In genomic region chr16:89922477-89922883, GRCh38 we compare ENCODE assay signal across 8 cellular contexts. TPM values are rescaled to one million over a fixed set of nuclear protein-coding genes. Genes with fewer than 3 reads are reported as not detected.
A peak's percentile ranks its signal among the peaks of the same experiment; 100 is the strongest.
DNase-seq lines count a peak whose midpoint lies in the region; ATAC-seq and TF ChIP-seq lines count a peak whose summit lies in the region.

No MANE protein-coding gene starts in this region.

- peak overlapping the region; percentile 77 to 96 (median 85) for H3K27ac ChIP-seq in BLaER1 treated with 17β-estradiol and CSF1 and Interleukin-3, amounts not matched to agents 10 nM and 100 nM

- TF ChIP-seq CTCF in HFFc6 (IDR thresholded peaks at IDR 0.05), result no peak

- H3K4me2 ChIP-seq in BLaER1 treated with 17β-estradiol and CSF1 and Interleukin-3, amounts not matched to agents 10 nM and 100 nM, result peak overlapping the region; percentile 88 to 100 (median 98)

- H3K36me3 Mint-ChIP-seq in HFFc6 (ENCODE audit: low read depth), result no peaks in the 10 kb centered on the region

- peak; percentile 58 for ATAC-seq in SK-N-SH treated with all-trans-retinoic acid at 6 μM for 48 hours
- peak; percentile 7 for ATAC-seq in stimulated activated naive CD8-positive, alpha-beta T cell treated with anti-CD3 and anti-CD28 coated beads, Interleukin-15, amount 100 ng/mL, for 72 hours
- ATAC-seq in HG03565 (IDR thresholded peaks at IDR 0.05; ENCODE audit: unreplicated experiment), result no peak
- no peak for ATAC-seq in HG02678 (IDR thresholded peaks at IDR 0.05; ENCODE audit: unreplicated experiment)

- peaks cover 47% of the 10 kb centered on the region for H3K4me1 Mint-ChIP-seq in HFFc6 (ENCODE audit: low read depth)
- peaks cover 60% of the 10 kb centered on the region for H3K4me1 Mint-ChIP-seq in stimulated activated naive CD8-positive, alpha-beta T cell treated with anti-CD3 and anti-CD28 coated beads, Interleukin-15, amount 100 ng/mL, for 72 hours

- H3K27me3 ChIP-seq in BLaER1 treated with 17β-estradiol and CSF1 and Interleukin-3, amounts not matched to agents 10 nM and 100 nM, result peaks cover 0 to 5% (median 0%) of the 10 kb centered on the region in 11 experiments; a peak in 3 of 22 replicates

- H3K36me3 ChIP-seq in BLaER1 treated with 17β-estradiol and CSF1 and Interleukin-3, amounts not matched to agents 10 nM and 100 nM, result no peaks in the 10 kb centered on the region

- H3K9ac ChIP-seq in BLaER1 treated with 17β-estradiol and CSF1 and Interleukin-3, amounts not matched to agents 10 nM and 100 nM, result peak overlapping the region; percentile 79 to 93 (median 85)

- H3K27me3 Mint-ChIP-seq in HFFc6 (ENCODE audit: insufficient read depth), result peaks cover 11% of the 10 kb centered on the region
- peaks cover 92% of the 10 kb centered on the region for H3K27me3 Mint-ChIP-seq in stimulated activated naive CD8-positive, alpha-beta T cell treated with anti-CD3 and anti-CD28 coated beads, Interleukin-15, amount 100 ng/mL, for 72 hours

- H4K20me1 ChIP-seq in BLaER1 treated with 17β-estradiol and CSF1 and Interleukin-3, amounts not matched to agents 10 nM and 100 nM, result peaks cover 24 to 67% (median 42%) of the 10 kb centered on the region in 11 experiments

- H3K9me3 Mint-ChIP-seq in HFFc6, result no peaks in the 10 kb centered on the region
- H3K9me3 Mint-ChIP-seq in stimulated activated naive CD8-positive, alpha-beta T cell treated with anti-CD3 and anti-CD28 coated beads, Interleukin-15, amount 100 ng/mL, for 72 hours, result no peaks in the 10 kb centered on the region

- H3K4me3 Mint-ChIP-seq in HFFc6, result peak overlapping the region; percentile 93
- peak overlapping the region; percentile 78 for H3K4me3 Mint-ChIP-seq in stimulated activated naive CD8-positive, alpha-beta T cell treated with anti-CD3 and anti-CD28 coated beads, Interleukin-15, amount 100 ng/mL, for 72 hours

- peak; percentile 93 for DNase-seq in HFFc6
- DNase-seq in dermis microvascular lymphatic vessel endothelial cell (ENCODE audit: low read depth in 2 of 2), result peak; percentile 36 to 91
- DNase-seq in left kidney (ENCODE audit: low read depth, low spot score), result peak; percentile 87
- no peak for DNase-seq in stimulated activated naive CD8-positive, alpha-beta T cell treated with anti-CD3 and anti-CD28 coated beads, Interleukin-15, amount 100 ng/mL, for 72 hours

- H3K4me1 ChIP-seq in BLaER1 treated with 17β-estradiol and CSF1 and Interleukin-3, amounts not matched to agents 10 nM and 100 nM, result peaks cover 73 to 83% (median 81%) of the 10 kb centered on the region in 10 experiments

- H3K9me3 ChIP-seq in BLaER1 treated with 17β-estradiol and CSF1 and Interleukin-3, amounts not matched to agents 10 nM and 100 nM (replicated peaks in 1 of 11), result no peaks in the 10 kb centered on the region

- peak overlapping the region; percentile 99 for H3K27ac Mint-ChIP-seq in HFFc6
- no peak overlapping the region for H3K27ac Mint-ChIP-seq in stimulated activated naive CD8-positive, alpha-beta T cell treated with anti-CD3 and anti-CD28 coated beads, Interleukin-15, amount 100 ng/mL, for 72 hours

- peak overlapping the region; percentile 73 to 87 (median 79) for H3K4me3 ChIP-seq in BLaER1 treated with 17β-estradiol and CSF1 and Interleukin-3, amounts not matched to agents 10 nM and 100 nM

TF ChIP-seq in SK-N-SH treated with all-trans-retinoic acid at 6 μM for 48 hours, 23 proteins besides CTCF, POLR2A, EP300 and RAD21:
- no peak for TF ChIP-seq ZNF565 (CRISPR knock-in tag; conservative IDR thresholded peaks at IDR 0.05; ENCODE audit: low read depth)
- no peak for TF ChIP-seq CREB5 (CRISPR knock-in tag; IDR thresholded peaks at IDR 0.05; ENCODE audit: low read depth)
- TF ChIP-seq PATZ1 (CRISPR knock-in tag; IDR thresholded peaks at IDR 0.05; ENCODE audit: borderline replicate concordance), result peak; percentile 35; the same call in 1 of the 2 replicates
- TF ChIP-seq ARNTL (CRISPR knock-in tag; IDR thresholded peaks at IDR 0.05; ENCODE audit: borderline replicate concordance, low read depth), result no peak

RNA-seq across cellular contexts. Expression of gene TUBB3, which starts 0.7 kb away (rescaled TPM):
- 100 to 1,000 TPM; 147 to 212 (median 164) TPM for total RNA-seq in HFFc6 (2021; fragmentation: NEBNext Ultra II Directional; extraction: Animal tissue kit (Norgen Biotek cat#: 25700))
- total RNA-seq in dermis microvascular lymphatic vessel endothelial cell, result 76.0 and 137 TPM in 2 replicates

RNA-seq across cellular contexts. Expression of gene MC1R, which starts 3.8 kb away (rescaled TPM):
- 1 to 10 TPM; 2.1 to 3.2 (median 3.0) TPM for total RNA-seq in HFFc6 (2021; fragmentation: NEBNext Ultra II Directional; extraction: Animal tissue kit (Norgen Biotek cat#: 25700))
- total RNA-seq in dermis microvascular lymphatic vessel endothelial cell, result 1.0 and 1.1 TPM in 2 replicates

RNA-seq across cellular contexts. Expression of gene DEF8, which starts 26.1 kb away (rescaled TPM):
- 10 to 100 TPM; 59.6 to 69.2 (median 65.9) TPM for total RNA-seq in HFFc6 (2021; fragmentation: NEBNext Ultra II Directional; extraction: Animal tissue kit (Norgen Biotek cat#: 25700))
- total RNA-seq in dermis microvascular lymphatic vessel endothelial cell, result 83.8 and 95.1 TPM in 2 replicates

RNA-seq across cellular contexts. Expression of gene TCF25, which starts 49.1 kb away (rescaled TPM):
- 100 to 1,000 TPM; 157 to 202 (median 170) TPM for total RNA-seq in HFFc6 (2021; fragmentation: NEBNext Ultra II Directional; extraction: Animal tissue kit (Norgen Biotek cat#: 25700))
- total RNA-seq in dermis microvascular lymphatic vessel endothelial cell, result 132 and 154 TPM in 2 replicates

Comparison
In these comparisons a context has a peak if more than half of its experiments do, and no peak if none do; other contexts are left out.
1. DNase-seq: peak in HFFc6 (single experiment), dermis microvascular lymphatic vessel endothelial cell (2 of 2) and left kidney (single experiment); none in stimulated activated naive CD8-positive, alpha-beta T cell treated with anti-CD3 and anti-CD28 coated beads, Interleukin-15, amount 100 ng/mL, for 72 hours (0 of 2).
2. ATAC-seq: peak in SK-N-SH treated with all-trans-retinoic acid at 6 μM for 48 hours (single experiment) and stimulated activated naive CD8-positive, alpha-beta T cell treated with anti-CD3 and anti-CD28 coated beads, Interleukin-15, amount 100 ng/mL, for 72 hours (single experiment); none in HG03565 (single experiment) and HG02678 (single experiment).